20 cellular contexts compared by ENCODE assay signal in genomic region chr15:68512578-68512977, GRCh38.
DNase-seq lines count a peak whose midpoint lies in the region; ATAC-seq and TF ChIP-seq lines count a peak whose summit lies in the region.
"Had no signal": no experiment of that assay in that cellular context is flagged by ENCODE, and none has a peak within 500 bp of the region (broad histone marks: within the 10 kb centered on the region; RNA-seq: fewer than 3 reads in every experiment).

No MANE protein-coding gene starts in this region.

- H3K4me1 ChIP-seq in breast epithelium: peaks cover 6 to 9% of the 10 kb centered on the region in 2 donors
- no peaks in the 10 kb centered on the region for H3K4me1 ChIP-seq in mammary epithelial cell (ENCODE audit: insufficient read depth, low read length)
- no peaks in the 10 kb centered on the region for H3K4me1 ChIP-seq in upper lobe of right lung
- H3K4me1 ChIP-seq in Peyer's patch: no peaks in the 10 kb centered on the region
- H3K4me1 ChIP-seq: Caco-2 had no signal

- H3K79me2 ChIP-seq in mammary epithelial cell (ENCODE audit: insufficient read depth, low read length): no peaks in the 10 kb centered on the region

- H3K4me3 ChIP-seq in breast epithelium (no peak overlapping the region), mammary epithelial cell (replicated peaks in 1 of 3; ENCODE audit: insufficient read depth in 1 of 3, low read depth in 2 of 3, low read length in 3 of 3) (no peak overlapping the region), upper lobe of right lung (no peak overlapping the region), Peyer's patch (no peak overlapping the region)
- H3K4me3 ChIP-seq: GM12878 had no signal

- H3K27ac Mint-ChIP-seq in MCF 10A (ENCODE audit: low read depth, unreplicated experiment): no peak overlapping the region
- H3K27ac Mint-ChIP-seq: B cell; CD4-positive, alpha-beta T cell had no signal

- CTCF ChIA-PET in MCF 10A (lab: Yijun Ruan, JAX): no interaction called here
- CTCF ChIA-PET in mammary epithelial cell (lab: Charles Lee; ENCODE audit: low non-redundant PET): no interaction called here

- H4K20me1 ChIP-seq in mammary epithelial cell (ENCODE audit: insufficient read depth, low read length): no peaks in the 10 kb centered on the region

- H3K36me3 ChIP-seq in breast epithelium: no peaks in the 10 kb centered on the region
- no peaks in the 10 kb centered on the region for H3K36me3 ChIP-seq in mammary epithelial cell (ENCODE audit: insufficient read depth, low read length)
- H3K36me3 ChIP-seq in upper lobe of right lung: no peaks in the 10 kb centered on the region
- H3K36me3 ChIP-seq in Peyer's patch: no peaks in the 10 kb centered on the region

- in situ Hi-C loops in mammary epithelial cell (cut with MboI; ENCODE audit: low sequenced_read_pairs in 2 of 2): no loop called here

- no peak overlapping the region for H3K4me3 Mint-ChIP-seq in MCF 10A (ENCODE audit: unreplicated experiment)
- H3K4me3 Mint-ChIP-seq: B cell; CD4-positive, alpha-beta T cell had no signal

- H3K27me3 ChIP-seq in breast epithelium (no peaks in the 10 kb centered on the region), mammary epithelial cell (ENCODE audit: insufficient read depth, low read length) (no peaks in the 10 kb centered on the region), upper lobe of right lung (no peaks in the 10 kb centered on the region), Peyer's patch (no peaks in the 10 kb centered on the region)

- H3K9me3 ChIP-seq in breast epithelium (no peaks in the 10 kb centered on the region), mammary epithelial cell (replicated peaks; ENCODE audit: insufficient read depth, low read length) (no peaks in the 10 kb centered on the region), upper lobe of right lung (no peaks in the 10 kb centered on the region), Peyer's patch (no peaks in the 10 kb centered on the region)

- DNase-seq in breast epithelium (ENCODE audit: low spot score in 2 of 2) (no peak), MCF 10A (ENCODE audit: unreplicated experiment) (no peak), mammary epithelial cell (no peak), left kidney (ENCODE audit: low read depth, low spot score) (peak; percentile 56), upper lobe of right lung (no peak), GDM1 (lab: John Stamatoyannopoulos, UW) (no peak), Peyer's patch (no peak)
- DNase-seq: 8988T; Caco-2; CD4-positive, alpha-beta T cell; DMS153; GOT3; NCI-H1105 treated with DMSO at 0.1 percent for 48 hours; NCI-H1694; NCI-H2081 treated with DMSO at 0.1 percent for 48 hours; SHP77 treated with DMSO at 0.1 percent for 48 hours had no signal

- dilution Hi-C loops in mammary epithelial cell (cut with HindIII; ENCODE audit: low sequenced_read_pairs): no loop called here

- WGBS in mammary epithelial cell (ENCODE audit: low coverage, missing lambda C conversion rate): 96% methylated on average over 3 of the region's 3 CpGs

- TF ChIP-seq CTCF in breast epithelium (IDR thresholded peaks at IDR 0.05) (no peak), MCF 10A (IDR thresholded peaks at IDR 0.05; ENCODE audit: unreplicated experiment) (no peak), mammary epithelial cell (conservative IDR thresholded peaks at IDR 0.05 in 1 of 2, IDR thresholded peaks at IDR 0.05 in 1 of 2; ENCODE audit: extremely low read depth in 1 of 2, insufficient read depth in 1 of 2, low read depth in 1 of 2, low read length in 2 of 2) (no peak), upper lobe of right lung (IDR thresholded peaks at IDR 0.05) (no peak), Peyer's patch (IDR thresholded peaks at IDR 0.05) (no peak)

- POLR2A ChIA-PET in MCF 10A (lab: Yijun Ruan, JAX): no interaction called here

- no peak for ATAC-seq in upper lobe of right lung
- ATAC-seq in GM21529 (IDR thresholded peaks at IDR 0.05; ENCODE audit: unreplicated experiment): no peak
- ATAC-seq: GM12878, HCT116 had no signal

- no peaks in the 10 kb centered on the region for H3K4me1 Mint-ChIP-seq in MCF 10A (ENCODE audit: insufficient read depth, unreplicated experiment)
- H3K4me1 Mint-ChIP-seq: B cell had no signal

- H3K27me3 Mint-ChIP-seq in MCF 10A (ENCODE audit: insufficient read depth, unreplicated experiment): peaks cover 21% of the 10 kb centered on the region
- H3K27me3 Mint-ChIP-seq: CD4-positive, alpha-beta T cell had no signal

- no peak for TF ChIP-seq POLR2A in breast epithelium (IDR thresholded peaks at IDR 0.05)
- no peak for TF ChIP-seq POLR2A in Peyer's patch (IDR thresholded peaks at IDR 0.05)

- no peaks in the 10 kb centered on the region for H3K36me3 Mint-ChIP-seq in MCF 10A (ENCODE audit: insufficient read depth, unreplicated experiment)

- no TSS peak for BruUV-seq in MCF 10A (replicated peaks; lab: Mats Ljungman, UMichigan)
- BruUV-seq in mammary epithelial cell (replicated peaks; lab: Mats Ljungman, UMichigan): no TSS peak

- peaks cover 11% of the 10 kb centered on the region for H3K9me3 Mint-ChIP-seq in MCF 10A (ENCODE audit: unreplicated experiment)

- H2AFZ ChIP-seq in mammary epithelial cell (ENCODE audit: low read depth, low read length): peak overlapping the region; percentile 70

- peak overlapping the region; percentile 69 to 84 for H3K27ac ChIP-seq in breast epithelium
- H3K27ac ChIP-seq in mammary epithelial cell (ENCODE audit: insufficient read depth, low read depth, low read length): no peak overlapping the region
- peak overlapping the region; percentile 47 for H3K27ac ChIP-seq in upper lobe of right lung
- H3K27ac ChIP-seq in Peyer's patch: no peak overlapping the region

- H3K4me2 ChIP-seq in mammary epithelial cell (ENCODE audit: insufficient read depth, low read depth, low read length): no peak overlapping the region

- H3K9ac ChIP-seq in mammary epithelial cell (ENCODE audit: insufficient read depth, low read length): no peak overlapping the region

- intact Hi-C loops in breast epithelium (cut with DNase I; ENCODE audit: low total_unique reads): no loop called here
- intact Hi-C loops in MCF 10A (cut with micrococcal nuclease): no loop called here
- intact Hi-C loops in mammary epithelial cell (cut with micrococcal nuclease): no loop called here
- intact Hi-C loops in upper lobe of right lung (cut with DNase I): no loop called here

Comparison
In these comparisons a context has a peak if more than half of its experiments do, and no peak if none do; other contexts are left out.
1. H3K27ac ChIP-seq: peak in breast epithelium (2 of 2) and upper lobe of right lung (single experiment); none in mammary epithelial cell (single experiment) and Peyer's patch (0 of 4).